ENCODE assay signal across 2 cellular contexts in the genomic region with DNA sequence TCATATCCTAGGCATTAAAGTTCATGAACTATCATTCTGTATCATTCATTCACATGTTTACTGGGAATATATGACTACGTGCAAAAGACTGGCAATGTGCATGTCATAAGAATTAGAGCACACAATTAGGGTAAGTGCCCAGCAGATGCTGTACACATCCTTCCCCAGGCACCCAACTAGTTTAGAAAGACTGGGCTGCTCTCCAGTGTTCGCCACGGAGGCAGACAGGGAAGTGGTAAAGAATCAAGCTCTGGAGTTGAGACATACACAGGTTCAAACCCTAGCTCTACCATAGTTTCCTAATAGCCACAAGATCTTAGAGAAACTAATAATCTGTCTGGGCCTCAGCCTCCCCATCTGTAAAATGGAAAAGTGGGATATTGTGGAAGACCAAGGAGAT.
TF ChIP-seq lines count a peak whose summit lies in the region.

No MANE protein-coding gene starts in this region.

TF ChIP-seq in liver, 16 proteins besides CTCF, POLR2A, EP300 and RAD21:
- TF ChIP-seq, protein P1, sequence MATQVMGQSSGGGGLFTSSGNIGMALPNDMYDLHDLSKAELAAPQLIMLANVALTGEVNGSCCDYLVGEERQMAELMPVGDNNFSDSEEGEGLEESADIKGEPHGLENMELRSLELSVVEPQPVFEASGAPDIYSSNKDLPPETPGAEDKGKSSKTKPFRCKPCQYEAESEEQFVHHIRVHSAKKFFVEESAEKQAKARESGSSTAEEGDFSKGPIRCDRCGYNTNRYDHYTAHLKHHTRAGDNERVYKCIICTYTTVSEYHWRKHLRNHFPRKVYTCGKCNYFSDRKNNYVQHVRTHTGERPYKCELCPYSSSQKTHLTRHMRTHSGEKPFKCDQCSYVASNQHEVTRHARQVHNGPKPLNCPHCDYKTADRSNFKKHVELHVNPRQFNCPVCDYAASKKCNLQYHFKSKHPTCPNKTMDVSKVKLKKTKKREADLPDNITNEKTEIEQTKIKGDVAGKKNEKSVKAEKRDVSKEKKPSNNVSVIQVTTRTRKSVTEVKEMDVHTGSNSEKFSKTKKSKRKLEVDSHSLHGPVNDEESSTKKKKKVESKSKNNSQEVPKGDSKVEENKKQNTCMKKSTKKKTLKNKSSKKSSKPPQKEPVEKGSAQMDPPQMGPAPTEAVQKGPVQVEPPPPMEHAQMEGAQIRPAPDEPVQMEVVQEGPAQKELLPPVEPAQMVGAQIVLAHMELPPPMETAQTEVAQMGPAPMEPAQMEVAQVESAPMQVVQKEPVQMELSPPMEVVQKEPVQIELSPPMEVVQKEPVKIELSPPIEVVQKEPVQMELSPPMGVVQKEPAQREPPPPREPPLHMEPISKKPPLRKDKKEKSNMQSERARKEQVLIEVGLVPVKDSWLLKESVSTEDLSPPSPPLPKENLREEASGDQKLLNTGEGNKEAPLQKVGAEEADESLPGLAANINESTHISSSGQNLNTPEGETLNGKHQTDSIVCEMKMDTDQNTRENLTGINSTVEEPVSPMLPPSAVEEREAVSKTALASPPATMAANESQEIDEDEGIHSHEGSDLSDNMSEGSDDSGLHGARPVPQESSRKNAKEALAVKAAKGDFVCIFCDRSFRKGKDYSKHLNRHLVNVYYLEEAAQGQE (IDR thresholded peaks at IDR 0.05), result no peak
- TF ChIP-seq YY1 (IDR thresholded peaks at IDR 0.05) (no peak), EGR1 (IDR thresholded peaks at IDR 0.05; ENCODE audit: low read depth in 2 of 2) (no peak)

TF ChIP-seq in HepG2, 621 proteins besides CTCF, POLR2A, EP300 and RAD21:
- TF ChIP-seq REXO4 (CRISPR knock-in tag; IDR thresholded peaks at IDR 0.05; ENCODE audit: borderline replicate concordance) (no peak), HOXD1 (CRISPR knock-in tag; IDR thresholded peaks at IDR 0.05) (no peak), ZNF556 (CRISPR knock-in tag; IDR thresholded peaks at IDR 0.05; ENCODE audit: borderline replicate concordance) (no peak), ZNF496 (CRISPR knock-in tag; IDR thresholded peaks at IDR 0.05; ENCODE audit: insufficient replicate concordance) (no peak), SKIL (CRISPR knock-in tag; IDR thresholded peaks at IDR 0.05; ENCODE audit: borderline replicate concordance) (no peak), MEIS2 (CRISPR knock-in tag; IDR thresholded peaks at IDR 0.05) (no peak), RBAK (CRISPR knock-in tag; IDR thresholded peaks at IDR 0.05) (no peak)
